In the genomic region with DNA sequence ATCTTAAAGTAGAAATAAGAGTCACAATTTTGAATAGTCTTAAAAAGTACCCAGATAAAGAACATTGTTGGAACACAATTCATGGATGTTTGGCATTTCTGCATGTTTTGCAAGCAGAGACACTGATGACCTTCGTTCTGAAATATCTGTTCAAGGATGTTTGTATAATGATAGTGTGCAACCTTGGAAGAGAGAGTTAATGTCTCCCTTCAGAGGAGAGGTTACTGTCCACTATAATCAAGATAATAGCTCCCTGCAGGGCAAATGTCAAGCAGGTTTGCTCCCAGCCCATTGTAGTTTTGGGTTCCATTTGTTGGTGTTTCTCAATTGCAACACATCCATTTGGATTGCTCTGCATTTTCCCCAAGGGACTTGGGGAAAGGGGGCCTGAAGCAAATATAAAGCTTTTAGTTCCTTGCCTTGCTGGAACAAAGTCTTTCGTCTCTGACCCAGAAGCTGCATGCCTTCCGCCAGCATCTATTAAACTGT, we compare ENCODE assay signal across 1 cellular context.
TF ChIP-seq lines count a peak whose summit lies in the region.

No MANE protein-coding gene starts in this region.

TF ChIP-seq in HepG2, 621 proteins besides CTCF, POLR2A, EP300 and RAD21 (continued from another document):
- TF ChIP-seq, protein P1, sequence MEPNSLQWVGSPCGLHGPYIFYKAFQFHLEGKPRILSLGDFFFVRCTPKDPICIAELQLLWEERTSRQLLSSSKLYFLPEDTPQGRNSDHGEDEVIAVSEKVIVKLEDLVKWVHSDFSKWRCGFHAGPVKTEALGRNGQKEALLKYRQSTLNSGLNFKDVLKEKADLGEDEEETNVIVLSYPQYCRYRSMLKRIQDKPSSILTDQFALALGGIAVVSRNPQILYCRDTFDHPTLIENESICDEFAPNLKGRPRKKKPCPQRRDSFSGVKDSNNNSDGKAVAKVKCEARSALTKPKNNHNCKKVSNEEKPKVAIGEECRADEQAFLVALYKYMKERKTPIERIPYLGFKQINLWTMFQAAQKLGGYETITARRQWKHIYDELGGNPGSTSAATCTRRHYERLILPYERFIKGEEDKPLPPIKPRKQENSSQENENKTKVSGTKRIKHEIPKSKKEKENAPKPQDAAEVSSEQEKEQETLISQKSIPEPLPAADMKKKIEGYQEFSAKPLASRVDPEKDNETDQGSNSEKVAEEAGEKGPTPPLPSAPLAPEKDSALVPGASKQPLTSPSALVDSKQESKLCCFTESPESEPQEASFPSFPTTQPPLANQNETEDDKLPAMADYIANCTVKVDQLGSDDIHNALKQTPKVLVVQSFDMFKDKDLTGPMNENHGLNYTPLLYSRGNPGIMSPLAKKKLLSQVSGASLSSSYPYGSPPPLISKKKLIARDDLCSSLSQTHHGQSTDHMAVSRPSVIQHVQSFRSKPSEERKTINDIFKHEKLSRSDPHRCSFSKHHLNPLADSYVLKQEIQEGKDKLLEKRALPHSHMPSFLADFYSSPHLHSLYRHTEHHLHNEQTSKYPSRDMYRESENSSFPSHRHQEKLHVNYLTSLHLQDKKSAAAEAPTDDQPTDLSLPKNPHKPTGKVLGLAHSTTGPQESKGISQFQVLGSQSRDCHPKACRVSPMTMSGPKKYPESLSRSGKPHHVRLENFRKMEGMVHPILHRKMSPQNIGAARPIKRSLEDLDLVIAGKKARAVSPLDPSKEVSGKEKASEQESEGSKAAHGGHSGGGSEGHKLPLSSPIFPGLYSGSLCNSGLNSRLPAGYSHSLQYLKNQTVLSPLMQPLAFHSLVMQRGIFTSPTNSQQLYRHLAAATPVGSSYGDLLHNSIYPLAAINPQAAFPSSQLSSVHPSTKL (CRISPR knock-in tag; IDR thresholded peaks at IDR 0.05), result peak; percentile 92
- TF ChIP-seq GATAD2A (CRISPR knock-in tag; IDR thresholded peaks at IDR 0.05), result peak; percentile 81
- no peak for TF ChIP-seq MYNN (CRISPR knock-in tag; IDR thresholded peaks at IDR 0.05; ENCODE audit: low read depth)
- no peak for TF ChIP-seq CBFB (CRISPR knock-in tag; IDR thresholded peaks at IDR 0.05)
- TF ChIP-seq ISL2 (CRISPR knock-in tag; IDR thresholded peaks at IDR 0.05), result peak; percentile 72
- TF ChIP-seq GATA4 (IDR thresholded peaks at IDR 0.05; ENCODE audit: borderline replicate concordance, low read depth), result peak; percentile 79; the same call in 1 of the 2 replicates
- peak; percentile 59; the same call in 1 of the 2 replicates for TF ChIP-seq RXRB (CRISPR knock-in tag; IDR thresholded peaks at IDR 0.05; ENCODE audit: borderline replicate concordance)
- no peak for TF ChIP-seq ZNF354B (CRISPR knock-in tag; IDR thresholded peaks at IDR 0.05)
- TF ChIP-seq ZNF33A (CRISPR knock-in tag; IDR thresholded peaks at IDR 0.05; ENCODE audit: borderline replicate concordance), result no peak
- TF ChIP-seq ZNF331 (CRISPR knock-in tag; IDR thresholded peaks at IDR 0.05), result 0 out of 2 replicates have a peak, but pooled peaks have one; percentile 14
- TF ChIP-seq, protein P2, sequence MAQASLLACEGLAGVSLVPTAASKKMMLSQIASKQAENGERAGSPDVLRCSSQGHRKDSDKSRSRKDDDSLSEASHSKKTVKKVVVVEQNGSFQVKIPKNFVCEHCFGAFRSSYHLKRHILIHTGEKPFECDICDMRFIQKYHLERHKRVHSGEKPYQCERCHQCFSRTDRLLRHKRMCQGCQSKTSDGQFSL (CRISPR knock-in tag; IDR thresholded peaks at IDR 0.05), result no peak
- TF ChIP-seq SETDB1 (CRISPR knock-in tag; IDR thresholded peaks at IDR 0.05; ENCODE audit: borderline replicate concordance), result no peak
- 0 out of 2 replicates have a peak, but pooled peaks have one; percentile 34 for TF ChIP-seq HMG20B (CRISPR knock-in tag; conservative IDR thresholded peaks at IDR 0.05)
- no peak for TF ChIP-seq ZBTB40 (IDR thresholded peaks at IDR 0.05)
- TF ChIP-seq ZBTB40 (CRISPR knock-in tag; IDR thresholded peaks at IDR 0.05), result no peak
- TF ChIP-seq, protein P3, sequence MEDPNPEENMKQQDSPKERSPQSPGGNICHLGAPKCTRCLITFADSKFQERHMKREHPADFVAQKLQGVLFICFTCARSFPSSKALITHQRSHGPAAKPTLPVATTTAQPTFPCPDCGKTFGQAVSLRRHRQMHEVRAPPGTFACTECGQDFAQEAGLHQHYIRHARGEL (CRISPR knock-in tag; IDR thresholded peaks at IDR 0.05), result no peak
- TF ChIP-seq MED1 (CRISPR knock-in tag; IDR thresholded peaks at IDR 0.05), result peak; percentile 64
- TF ChIP-seq ZNF761 (CRISPR knock-in tag; conservative IDR thresholded peaks at IDR 0.05), result no peak
- no peak for TF ChIP-seq ZNF335 (CRISPR knock-in tag; IDR thresholded peaks at IDR 0.05)
- TF ChIP-seq ZNF652 (CRISPR knock-in tag; IDR thresholded peaks at IDR 0.05; ENCODE audit: borderline replicate concordance, low read depth), result peak; percentile 33; the same call in 1 of the 2 replicates
- TF ChIP-seq RARA (CRISPR knock-in tag; IDR thresholded peaks at IDR 0.05), result peak; percentile 37; the same call in 1 of the 2 replicates
- 0 out of 2 replicates have a peak, but pooled peaks have one; percentile 23 for TF ChIP-seq KDM6A (CRISPR knock-in tag; IDR thresholded peaks at IDR 0.05; ENCODE audit: low read depth)
- TF ChIP-seq GPN1 (CRISPR knock-in tag; IDR thresholded peaks at IDR 0.05; ENCODE audit: borderline replicate concordance), result no peak
- TF ChIP-seq ZNF709 (CRISPR knock-in tag; IDR thresholded peaks at IDR 0.05), result peak; percentile 61; the same call in 1 of the 2 replicates
- TF ChIP-seq MBD4 (IDR thresholded peaks at IDR 0.05; ENCODE audit: borderline replicate concordance, low read length), result no peak
- no peak for TF ChIP-seq TOE1 (CRISPR knock-in tag; IDR thresholded peaks at IDR 0.05)
- TF ChIP-seq ZNF20 (CRISPR knock-in tag; IDR thresholded peaks at IDR 0.05), result 0 out of 2 replicates have a peak, but pooled peaks have one; percentile 55
- TF ChIP-seq FOXA3 (CRISPR knock-in tag; IDR thresholded peaks at IDR 0.05), result peak; percentile 52; the same call in 1 of the 2 replicates
- TF ChIP-seq SP1 (IDR thresholded peaks at IDR 0.05), result no peak
- no peak for TF ChIP-seq SP1 (CRISPR knock-in tag; IDR thresholded peaks at IDR 0.05)
- TF ChIP-seq ATF7-NPFF (CRISPR knock-in tag; IDR thresholded peaks at IDR 0.05; ENCODE audit: low read depth), result no peak
- TF ChIP-seq SOX6 (IDR thresholded peaks at IDR 0.05), result no peak
- peak; percentile 88 for TF ChIP-seq SOX6 (CRISPR knock-in tag; IDR thresholded peaks at IDR 0.05)
- no peak for TF ChIP-seq ZBTB8A (CRISPR knock-in tag; IDR thresholded peaks at IDR 0.05; ENCODE audit: borderline replicate concordance, low read depth)
- TF ChIP-seq POLR2G (IDR thresholded peaks at IDR 0.05; ENCODE audit: low read depth, low read length), result no peak
- no peak for TF ChIP-seq NBN (conservative IDR thresholded peaks at IDR 0.05)
- no peak for TF ChIP-seq SMAD9 (CRISPR knock-in tag; IDR thresholded peaks at IDR 0.05)
- TF ChIP-seq ZNF350 (CRISPR knock-in tag; IDR thresholded peaks at IDR 0.05; ENCODE audit: borderline replicate concordance, low read depth), result no peak
- TF ChIP-seq, protein P4, sequence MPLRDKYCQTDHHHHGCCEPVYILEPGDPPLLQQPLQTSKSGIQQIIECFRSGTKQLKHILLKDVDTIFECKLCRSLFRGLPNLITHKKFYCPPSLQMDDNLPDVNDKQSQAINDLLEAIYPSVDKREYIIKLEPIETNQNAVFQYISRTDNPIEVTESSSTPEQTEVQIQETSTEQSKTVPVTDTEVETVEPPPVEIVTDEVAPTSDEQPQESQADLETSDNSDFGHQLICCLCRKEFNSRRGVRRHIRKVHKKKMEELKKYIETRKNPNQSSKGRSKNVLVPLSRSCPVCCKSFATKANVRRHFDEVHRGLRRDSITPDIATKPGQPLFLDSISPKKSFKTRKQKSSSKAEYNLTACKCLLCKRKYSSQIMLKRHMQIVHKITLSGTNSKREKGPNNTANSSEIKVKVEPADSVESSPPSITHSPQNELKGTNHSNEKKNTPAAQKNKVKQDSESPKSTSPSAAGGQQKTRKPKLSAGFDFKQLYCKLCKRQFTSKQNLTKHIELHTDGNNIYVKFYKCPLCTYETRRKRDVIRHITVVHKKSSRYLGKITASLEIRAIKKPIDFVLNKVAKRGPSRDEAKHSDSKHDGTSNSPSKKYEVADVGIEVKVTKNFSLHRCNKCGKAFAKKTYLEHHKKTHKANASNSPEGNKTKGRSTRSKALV (CRISPR knock-in tag; IDR thresholded peaks at IDR 0.05), result 0 out of 2 replicates have a peak, but pooled peaks have one; percentile 52
- TF ChIP-seq RBM22 (optimal IDR thresholded peaks at IDR 0.05; ENCODE audit: low read length), result no peak
- TF ChIP-seq LCORL (IDR thresholded peaks at IDR 0.05), result no peak
- no peak for TF ChIP-seq LCORL (CRISPR knock-in tag; IDR thresholded peaks at IDR 0.05)
- TF ChIP-seq, protein P5, sequence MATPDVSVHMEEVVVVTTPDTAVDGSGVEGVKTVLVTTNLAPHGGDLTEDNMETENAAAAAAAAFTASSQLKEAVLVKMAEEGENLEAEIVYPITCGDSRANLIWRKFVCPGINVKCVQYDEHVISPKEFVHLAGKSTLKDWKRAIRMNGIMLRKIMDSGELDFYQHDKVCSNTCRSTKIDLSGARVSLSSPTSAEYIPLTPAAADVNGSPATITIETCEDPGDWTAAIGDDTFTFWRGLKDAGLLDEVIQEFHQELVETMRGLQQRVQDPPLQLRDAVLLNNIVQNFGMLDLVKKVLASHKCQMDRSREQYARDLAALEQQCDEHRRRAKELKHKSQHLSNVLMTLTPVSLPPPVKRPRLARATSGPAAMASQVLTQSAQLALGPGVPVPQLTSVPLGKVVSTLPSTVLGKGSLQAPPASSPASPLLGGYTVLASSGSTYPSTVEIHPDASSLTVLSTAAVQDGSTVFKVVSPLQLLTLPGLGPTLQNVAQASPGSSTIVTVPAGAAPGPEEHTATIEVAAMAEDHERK (CRISPR knock-in tag; IDR thresholded peaks at IDR 0.05; ENCODE audit: low read depth), result no peak
- TF ChIP-seq, protein P6, sequence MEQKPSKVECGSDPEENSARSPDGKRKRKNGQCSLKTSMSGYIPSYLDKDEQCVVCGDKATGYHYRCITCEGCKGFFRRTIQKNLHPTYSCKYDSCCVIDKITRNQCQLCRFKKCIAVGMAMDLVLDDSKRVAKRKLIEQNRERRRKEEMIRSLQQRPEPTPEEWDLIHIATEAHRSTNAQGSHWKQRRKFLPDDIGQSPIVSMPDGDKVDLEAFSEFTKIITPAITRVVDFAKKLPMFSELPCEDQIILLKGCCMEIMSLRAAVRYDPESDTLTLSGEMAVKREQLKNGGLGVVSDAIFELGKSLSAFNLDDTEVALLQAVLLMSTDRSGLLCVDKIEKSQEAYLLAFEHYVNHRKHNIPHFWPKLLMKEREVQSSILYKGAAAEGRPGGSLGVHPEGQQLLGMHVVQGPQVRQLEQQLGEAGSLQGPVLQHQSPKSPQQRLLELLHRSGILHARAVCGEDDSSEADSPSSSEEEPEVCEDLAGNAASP (CRISPR knock-in tag; IDR thresholded peaks at IDR 0.05; ENCODE audit: borderline replicate concordance), result 0 out of 2 replicates have a peak, but pooled peaks have one; percentile 9
- TF ChIP-seq TCF7 (IDR thresholded peaks at IDR 0.05; ENCODE audit: low read depth), result peak; percentile 36; the same call in 1 of the 2 replicates
